In genomic region chr6:170456886-170457698, GRCh38 we compare ENCODE assay signal across 1 cellular context.
TF ChIP-seq lines count a peak whose summit lies in the region.

No MANE protein-coding gene starts in this region.

TF ChIP-seq in HepG2, 621 proteins besides CTCF, POLR2A, EP300 and RAD21 (continued from another document):
- TF ChIP-seq ZNF318 (CRISPR knock-in tag; IDR thresholded peaks at IDR 0.05) (no peak), DMAP1 (CRISPR knock-in tag; IDR thresholded peaks at IDR 0.05) (no peak), ZNF879 (CRISPR knock-in tag; IDR thresholded peaks at IDR 0.05) (no peak)
